8 cellular contexts compared by ENCODE assay signal in genomic region chr1:169367096-169367685, GRCh38. TPM values are rescaled to one million over a fixed set of nuclear protein-coding genes. Genes with fewer than 3 reads are reported as not detected.
A peak's percentile ranks its signal among the peaks of the same experiment; 100 is the strongest.
DNase-seq lines count a peak whose midpoint lies in the region; ATAC-seq and TF ChIP-seq lines count a peak whose summit lies in the region.

No MANE protein-coding gene starts in this region.

- no peak for TF ChIP-seq CTCF in fibroblast of lung (conservative IDR thresholded peaks at IDR 0.05 in 1 of 2, IDR thresholded peaks at IDR 0.05 in 1 of 2; ENCODE audit: low read depth in 1 of 2, low read length in 2 of 2)

- peak overlapping the region; percentile 95 for H2AFZ ChIP-seq in fibroblast of lung (ENCODE audit: low read length)

- H3K27me3 ChIP-seq in NT2/D1 (ENCODE audit: insufficient read depth, insufficient read length) (no peaks in the 10 kb centered on the region), fibroblast of lung (ENCODE audit: control insufficient read depth, insufficient read depth, low read length) (no peaks in the 10 kb centered on the region), rectal smooth muscle tissue (ENCODE audit: control insufficient read depth, insufficient read depth, low read length) (no peaks in the 10 kb centered on the region)

- H3K4me2 ChIP-seq in fibroblast of lung (ENCODE audit: extremely low read depth, insufficient read depth, low read length), result peak overlapping the region; percentile 96

- H3K4me1 ChIP-seq in ES-I3 (ENCODE audit: insufficient read depth, low read length), result no peaks in the 10 kb centered on the region
- H3K4me1 ChIP-seq in NT2/D1 (ENCODE audit: insufficient read depth, insufficient read length), result no peaks in the 10 kb centered on the region
- H3K4me1 ChIP-seq in fibroblast of lung (ENCODE audit: control insufficient read depth, extremely low read depth, insufficient read depth, low read length), result peaks cover 6% of the 10 kb centered on the region
- peaks cover 4% of the 10 kb centered on the region for H3K4me1 ChIP-seq in rectal smooth muscle tissue (ENCODE audit: control insufficient read depth, insufficient read depth, low read length)

- no peak for ATAC-seq in GM18517 (IDR thresholded peaks at IDR 0.05; ENCODE audit: unreplicated experiment)
- ATAC-seq in HG02870 (IDR thresholded peaks at IDR 0.05; ENCODE audit: unreplicated experiment), result no peak
- ATAC-seq in HG02623 (IDR thresholded peaks at IDR 0.05; ENCODE audit: unreplicated experiment), result no peak

- H3K27ac ChIP-seq in fibroblast of lung (ENCODE audit: insufficient read depth, low read length), result peak overlapping the region; percentile 96
- H3K27ac ChIP-seq in rectal smooth muscle tissue (ENCODE audit: low read depth, low read length), result peak overlapping the region; percentile 89

- H3K79me2 ChIP-seq in fibroblast of lung (ENCODE audit: control insufficient read depth, insufficient read depth, low read length), result peaks cover 33% of the 10 kb centered on the region

- no peaks in the 10 kb centered on the region for H3K36me3 ChIP-seq in ES-I3 (ENCODE audit: insufficient read depth, low read length)
- H3K36me3 ChIP-seq in NT2/D1 (ENCODE audit: insufficient read depth, insufficient read length, low read length), result peaks cover 28% of the 10 kb centered on the region
- peaks cover 9% of the 10 kb centered on the region for H3K36me3 ChIP-seq in fibroblast of lung (ENCODE audit: control insufficient read depth, insufficient read depth, low read length)
- peaks cover 4% of the 10 kb centered on the region for H3K36me3 ChIP-seq in rectal smooth muscle tissue (ENCODE audit: control insufficient read depth, insufficient read depth, low read length)

- H3K4me3 ChIP-seq in NT2/D1 (ENCODE audit: insufficient read length, low read depth), result peak overlapping the region; percentile 85
- H3K4me3 ChIP-seq in fibroblast of lung (replicated peaks in 1 of 4; ENCODE audit: control extremely low read depth in 1 of 4, insufficient read depth in 1 of 4, low read depth in 3 of 4, low read length in 4 of 4), result peak overlapping the region; percentile 74 to 100 (median 96)
- peak overlapping the region; percentile 92 for H3K4me3 ChIP-seq in rectal smooth muscle tissue (ENCODE audit: low read length)

- peaks cover 2% of the 10 kb centered on the region for H4K20me1 ChIP-seq in fibroblast of lung (ENCODE audit: control insufficient read depth, extremely low read depth, insufficient read depth, low read length)

- H3K9ac ChIP-seq in ES-I3 (ENCODE audit: low read depth, low read length) (peak overlapping the region; percentile 72), NT2/D1 (ENCODE audit: insufficient read length, low read depth) (peak overlapping the region; percentile 79), fibroblast of lung (ENCODE audit: insufficient read depth, low read length) (peak overlapping the region; percentile 84), rectal smooth muscle tissue (ENCODE audit: low read length) (no peak overlapping the region)

- H3K9me3 ChIP-seq in ES-I3 (ENCODE audit: control insufficient read depth, insufficient read depth, low read length), result no peaks in the 10 kb centered on the region
- H3K9me3 ChIP-seq in NT2/D1 (ENCODE audit: insufficient read depth, low read length), result peaks cover 6% of the 10 kb centered on the region; the same call in 1 of the 2 replicates
- no peaks in the 10 kb centered on the region for H3K9me3 ChIP-seq in fibroblast of lung (ENCODE audit: control insufficient read depth, insufficient read depth, low read depth, low read length)

- DNase-seq in NT2/D1 (ENCODE audit: low read depth, low spot score), result no peak
- no peak for DNase-seq in fibroblast of lung (ENCODE audit: low read depth in 2 of 2)
- no peak for DNase-seq in activated CD8-positive, alpha-beta memory T cell treated with anti-CD3 and anti-CD28 coated beads for 24 hours

RNA-seq across cellular contexts. Expression of gene NME7, which starts 0.4 kb away (rescaled TPM):
- total RNA-seq in fibroblast of lung, result 21.0 and 24.7 TPM in 2 replicates
- polyA plus RNA-seq in fibroblast of lung, result 30.8 and 37.5 TPM in 2 replicates
- 45.9 and 51.1 TPM in 2 replicates for polyA plus RNA-seq in fibroblast of lung (2012)
- 3.6 and 4.5 TPM in 2 replicates for polyA minus RNA-seq in fibroblast of lung (ENCODE audit: low replicate concordance)

RNA-seq across cellular contexts. Expression of gene BLZF1, which starts 0.8 kb away (rescaled TPM):
- 23.9 and 27.1 TPM in 2 replicates for total RNA-seq in fibroblast of lung
- 23.2 and 28.0 TPM in 2 replicates for polyA plus RNA-seq in fibroblast of lung
- polyA plus RNA-seq in fibroblast of lung (2012), result 16.9 and 18.6 TPM in 2 replicates
- 1.7 TPM in 1 of 2 replicates, not detected in the other for polyA minus RNA-seq in fibroblast of lung (ENCODE audit: low replicate concordance)
